34 cellular contexts compared by ENCODE assay signal in the genomic region with DNA sequence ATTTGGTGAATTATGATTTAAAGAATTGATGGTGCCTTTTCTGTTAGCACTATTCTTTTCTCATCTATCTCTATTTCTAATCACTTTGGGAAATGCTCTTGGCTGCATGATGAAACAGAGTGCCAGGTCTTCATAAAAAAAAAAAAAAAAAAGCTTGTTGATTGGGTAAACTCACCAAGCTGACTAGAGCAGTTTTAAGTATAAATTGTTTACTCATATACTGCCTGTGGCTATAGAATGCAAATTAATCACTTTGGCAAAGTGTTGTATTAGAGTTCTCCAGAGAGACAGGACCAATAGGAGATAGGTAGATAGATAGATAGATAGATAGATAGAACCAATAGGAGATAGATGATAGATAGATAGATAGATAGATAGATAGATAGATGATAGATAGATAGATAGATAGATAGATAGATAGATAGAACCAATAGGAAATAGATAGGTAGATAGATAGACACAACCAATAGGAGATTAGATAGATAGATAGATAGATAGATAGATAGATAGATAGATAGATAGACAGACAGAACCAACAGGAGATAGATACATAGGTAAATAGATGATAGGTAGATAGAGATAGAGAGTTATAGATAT. TPM values are rescaled to one million over a fixed set of nuclear protein-coding genes. Genes with fewer than 3 reads are reported as not detected.
"Had no signal": no experiment of that assay in that cellular context is flagged by ENCODE, and none has a peak within 500 bp of the region (broad histone marks: within the 10 kb centered on the region; RNA-seq: fewer than 3 reads in every experiment).

No MANE protein-coding gene starts in this region.

- H3K9me3 ChIP-seq: esophagus squamous epithelium, heart left ventricle had no signal

- ATAC-seq: activated CD4-positive, CD25-positive, alpha-beta regulatory T cell treated with anti-CD3 and anti-CD28 coated beads, Interleukin-2, amount 50 U/mL, for 24 hours; activated CD8-positive, alpha-beta T cell treated with anti-CD3 and anti-CD28 coated beads for 36 hours; activated T-cell treated with anti-CD3 and anti-CD28 coated beads, Interleukin-2, amount 50 U/mL, for 4 hours; activated T-helper 17 cell treated with anti-CD3 and anti-CD28 coated beads, Interleukin-2, amount 50 U/mL, for 72 hours; effector memory CD8-positive, alpha-beta T cell; heart left ventricle; T-helper 17 cell had no signal

- H3K27me3 Mint-ChIP-seq: activated naive CD8-positive, alpha-beta T cell; activated T-helper 17 cell treated with anti-CD3 and anti-CD28 coated beads, Interleukin-2, amount 50 U/mL, for 72 hours had no signal

- DNase-seq: activated B cell treated with CpG ODN at 0.5 μM for 24 hours; activated CD4-positive, alpha-beta T cell treated with anti-CD3 and anti-CD28 coated beads for 48 hours; activated CD4-positive, alpha-beta T cell treated with anti-CD3 and anti-CD28 coated beads, Interleukin-2, amount 50 U/mL, for 1 hour; activated CD4-positive, alpha-beta T cell treated with anti-CD3 and anti-CD28 coated beads, Interleukin-2, amount 50 U/mL, for 48 hours; activated CD8-positive, alpha-beta T cell treated with anti-CD3 and anti-CD28 coated beads for 36 hours; activated effector memory CD4-positive, alpha-beta T cell treated with Interleukin-2 at 50 U/mL for 16 hours; activated gamma-delta T cell treated with Interleukin-2 at 50 U/mL for 16 hours; activated naive CD4-positive, alpha-beta T cell treated with anti-CD3 and anti-CD28 coated beads, Interleukin-2, amount 50 U/mL, for 16 hours; activated naive CD4-positive, alpha-beta T cell treated with Interleukin-2 at 50 U/mL for 16 hours; activated T-cell treated with anti-CD3 and anti-CD28 coated beads, Interleukin-2, amount 50 U/mL, for 4 hours; amniotic stem cell; anterior cingulate cortex; brain microvascular endothelial cell; caudate nucleus; cortex of kidney; dermis blood vessel endothelial cell; effector CD4-positive, alpha-beta T cell; effector memory CD8-positive, alpha-beta T cell; esophagus squamous epithelium; glutamatergic neuron; heart left ventricle; T-helper 1 cell; T-helper 17 cell; T1000 had no signal

- H3K4me3 Mint-ChIP-seq: activated B cell treated with CpG ODN at 0.5 μM for 24 hours; activated CD8-positive, alpha-beta T cell treated with anti-CD3 and anti-CD28 coated beads for 36 hours; activated naive CD8-positive, alpha-beta T cell; activated T-cell treated with anti-CD3 and anti-CD28 coated beads, Interleukin-2, amount 50 U/mL, for 4 hours; activated T-helper 17 cell treated with anti-CD3 and anti-CD28 coated beads, Interleukin-2, amount 50 U/mL, for 72 hours; effector memory CD8-positive, alpha-beta T cell; T-helper 17 cell; T-helper 2 cell treated with Interferon-gamma antibody and Interleukin-4, amounts not matched to agents 5 μg/mL and 100 μg/mL, for 36 hours had no signal

- H3K4me1 ChIP-seq: esophagus squamous epithelium, heart left ventricle had no signal

- H3K4me3 ChIP-seq: esophagus squamous epithelium, heart left ventricle had no signal

- FAIRE-seq: astrocyte, colon, frontal cortex had no signal

- H3K27ac Mint-ChIP-seq: activated B cell treated with CpG ODN at 0.5 μM for 24 hours; activated CD8-positive, alpha-beta T cell treated with anti-CD3 and anti-CD28 coated beads for 36 hours; activated naive CD8-positive, alpha-beta T cell; activated T-helper 17 cell treated with anti-CD3 and anti-CD28 coated beads, Interleukin-2, amount 50 U/mL, for 72 hours; effector memory CD8-positive, alpha-beta T cell; T-helper 17 cell; T-helper 2 cell treated with Interferon-gamma antibody and Interleukin-4, amounts not matched to agents 5 μg/mL and 100 μg/mL, for 36 hours had no signal

- H3K27me3 ChIP-seq: brain microvascular endothelial cell, heart left ventricle had no signal

- H3K27ac ChIP-seq: brain microvascular endothelial cell, epithelial cell of prostate, esophagus squamous epithelium, heart left ventricle, WERI-Rb-1 had no signal

- H3K9me3 Mint-ChIP-seq: activated T-cell treated with anti-CD3 and anti-CD28 coated beads, Interleukin-2, amount 50 U/mL, for 4 hours; effector memory CD8-positive, alpha-beta T cell had no signal

- H3K36me3 ChIP-seq: brain microvascular endothelial cell, esophagus squamous epithelium, heart left ventricle, WERI-Rb-1 had no signal

- H3K4me1 Mint-ChIP-seq: activated B cell treated with CpG ODN at 0.5 μM for 24 hours had no signal

RNA-seq across cellular contexts. Expression of a gene that starts 20.1 kb away (rescaled TPM):
- total RNA-seq: fibroblast of villous mesenchyme had no signal
